In the genomic region with DNA sequence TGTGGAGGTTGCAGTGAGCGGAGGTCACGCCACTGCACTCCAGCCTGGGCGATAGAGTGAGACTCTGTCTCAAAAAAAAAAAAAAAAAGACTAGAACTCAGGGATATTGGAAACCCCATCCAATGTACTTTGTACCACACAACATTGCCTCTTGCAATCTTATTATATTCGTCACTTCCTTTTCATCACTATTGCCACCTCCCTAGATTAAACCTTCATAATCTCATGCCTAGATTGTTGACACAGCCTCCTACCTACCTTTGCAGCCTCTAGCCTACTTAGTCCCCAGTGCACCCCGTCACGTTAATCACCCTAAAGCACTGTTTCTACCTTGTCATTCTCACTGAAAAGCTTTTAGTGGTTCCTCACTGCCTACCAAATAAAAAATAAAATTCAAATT, we compare ENCODE assay signal across 1 cellular context.
TF ChIP-seq lines count a peak whose summit lies in the region.

No MANE protein-coding gene starts in this region.

TF ChIP-seq in WTC11, 78 proteins besides CTCF, POLR2A, EP300 and RAD21 (continued from another document):
- TF ChIP-seq, protein P1, sequence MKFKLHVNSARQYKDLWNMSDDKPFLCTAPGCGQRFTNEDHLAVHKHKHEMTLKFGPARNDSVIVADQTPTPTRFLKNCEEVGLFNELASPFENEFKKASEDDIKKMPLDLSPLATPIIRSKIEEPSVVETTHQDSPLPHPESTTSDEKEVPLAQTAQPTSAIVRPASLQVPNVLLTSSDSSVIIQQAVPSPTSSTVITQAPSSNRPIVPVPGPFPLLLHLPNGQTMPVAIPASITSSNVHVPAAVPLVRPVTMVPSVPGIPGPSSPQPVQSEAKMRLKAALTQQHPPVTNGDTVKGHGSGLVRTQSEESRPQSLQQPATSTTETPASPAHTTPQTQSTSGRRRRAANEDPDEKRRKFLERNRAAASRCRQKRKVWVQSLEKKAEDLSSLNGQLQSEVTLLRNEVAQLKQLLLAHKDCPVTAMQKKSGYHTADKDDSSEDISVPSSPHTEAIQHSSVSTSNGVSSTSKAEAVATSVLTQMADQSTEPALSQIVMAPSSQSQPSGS (CRISPR knock-in tag; IDR thresholded peaks at IDR 0.05; ENCODE audit: borderline replicate concordance, low read depth): no peak
- TF ChIP-seq, protein P2, sequence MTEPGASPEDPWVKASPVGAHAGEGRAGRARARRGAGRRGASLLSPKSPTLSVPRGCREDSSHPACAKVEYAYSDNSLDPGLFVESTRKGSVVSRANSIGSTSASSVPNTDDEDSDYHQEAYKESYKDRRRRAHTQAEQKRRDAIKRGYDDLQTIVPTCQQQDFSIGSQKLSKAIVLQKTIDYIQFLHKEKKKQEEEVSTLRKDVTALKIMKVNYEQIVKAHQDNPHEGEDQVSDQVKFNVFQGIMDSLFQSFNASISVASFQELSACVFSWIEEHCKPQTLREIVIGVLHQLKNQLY (CRISPR knock-in tag; IDR thresholded peaks at IDR 0.05): no peak
- TF ChIP-seq, protein P3, sequence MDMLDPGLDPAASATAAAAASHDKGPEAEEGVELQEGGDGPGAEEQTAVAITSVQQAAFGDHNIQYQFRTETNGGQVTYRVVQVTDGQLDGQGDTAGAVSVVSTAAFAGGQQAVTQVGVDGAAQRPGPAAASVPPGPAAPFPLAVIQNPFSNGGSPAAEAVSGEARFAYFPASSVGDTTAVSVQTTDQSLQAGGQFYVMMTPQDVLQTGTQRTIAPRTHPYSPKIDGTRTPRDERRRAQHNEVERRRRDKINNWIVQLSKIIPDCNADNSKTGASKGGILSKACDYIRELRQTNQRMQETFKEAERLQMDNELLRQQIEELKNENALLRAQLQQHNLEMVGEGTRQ (CRISPR knock-in tag; IDR thresholded peaks at IDR 0.05): no peak
- TF ChIP-seq ZBTB21 (CRISPR knock-in tag; IDR thresholded peaks at IDR 0.05; ENCODE audit: borderline replicate concordance) (no peak), FOXK1 (CRISPR knock-in tag; IDR thresholded peaks at IDR 0.05) (no peak), OVOL2 (CRISPR knock-in tag; IDR thresholded peaks at IDR 0.05; ENCODE audit: borderline replicate concordance) (no peak), GRHL2 (CRISPR knock-in tag; IDR thresholded peaks at IDR 0.05; ENCODE audit: insufficient replicate concordance, severe bottlenecking) (no peak), IRF2 (CRISPR knock-in tag; IDR thresholded peaks at IDR 0.05; ENCODE audit: borderline replicate concordance, low read depth) (no peak), NFATC4 (CRISPR knock-in tag; IDR thresholded peaks at IDR 0.05) (no peak), KAT7 (CRISPR knock-in tag; IDR thresholded peaks at IDR 0.05; ENCODE audit: borderline replicate concordance) (no peak), TCF7 (CRISPR knock-in tag; IDR thresholded peaks at IDR 0.05; ENCODE audit: low read depth) (no peak), ZNF219 (CRISPR knock-in tag; IDR thresholded peaks at IDR 0.05; ENCODE audit: borderline replicate concordance) (no peak), ATF1 (CRISPR knock-in tag; IDR thresholded peaks at IDR 0.05) (no peak)
- TF ChIP-seq, protein P4, sequence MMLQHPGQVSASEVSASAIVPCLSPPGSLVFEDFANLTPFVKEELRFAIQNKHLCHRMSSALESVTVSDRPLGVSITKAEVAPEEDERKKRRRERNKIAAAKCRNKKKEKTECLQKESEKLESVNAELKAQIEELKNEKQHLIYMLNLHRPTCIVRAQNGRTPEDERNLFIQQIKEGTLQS (CRISPR knock-in tag; conservative IDR thresholded peaks at IDR 0.05): no peak
- TF ChIP-seq, protein P5, sequence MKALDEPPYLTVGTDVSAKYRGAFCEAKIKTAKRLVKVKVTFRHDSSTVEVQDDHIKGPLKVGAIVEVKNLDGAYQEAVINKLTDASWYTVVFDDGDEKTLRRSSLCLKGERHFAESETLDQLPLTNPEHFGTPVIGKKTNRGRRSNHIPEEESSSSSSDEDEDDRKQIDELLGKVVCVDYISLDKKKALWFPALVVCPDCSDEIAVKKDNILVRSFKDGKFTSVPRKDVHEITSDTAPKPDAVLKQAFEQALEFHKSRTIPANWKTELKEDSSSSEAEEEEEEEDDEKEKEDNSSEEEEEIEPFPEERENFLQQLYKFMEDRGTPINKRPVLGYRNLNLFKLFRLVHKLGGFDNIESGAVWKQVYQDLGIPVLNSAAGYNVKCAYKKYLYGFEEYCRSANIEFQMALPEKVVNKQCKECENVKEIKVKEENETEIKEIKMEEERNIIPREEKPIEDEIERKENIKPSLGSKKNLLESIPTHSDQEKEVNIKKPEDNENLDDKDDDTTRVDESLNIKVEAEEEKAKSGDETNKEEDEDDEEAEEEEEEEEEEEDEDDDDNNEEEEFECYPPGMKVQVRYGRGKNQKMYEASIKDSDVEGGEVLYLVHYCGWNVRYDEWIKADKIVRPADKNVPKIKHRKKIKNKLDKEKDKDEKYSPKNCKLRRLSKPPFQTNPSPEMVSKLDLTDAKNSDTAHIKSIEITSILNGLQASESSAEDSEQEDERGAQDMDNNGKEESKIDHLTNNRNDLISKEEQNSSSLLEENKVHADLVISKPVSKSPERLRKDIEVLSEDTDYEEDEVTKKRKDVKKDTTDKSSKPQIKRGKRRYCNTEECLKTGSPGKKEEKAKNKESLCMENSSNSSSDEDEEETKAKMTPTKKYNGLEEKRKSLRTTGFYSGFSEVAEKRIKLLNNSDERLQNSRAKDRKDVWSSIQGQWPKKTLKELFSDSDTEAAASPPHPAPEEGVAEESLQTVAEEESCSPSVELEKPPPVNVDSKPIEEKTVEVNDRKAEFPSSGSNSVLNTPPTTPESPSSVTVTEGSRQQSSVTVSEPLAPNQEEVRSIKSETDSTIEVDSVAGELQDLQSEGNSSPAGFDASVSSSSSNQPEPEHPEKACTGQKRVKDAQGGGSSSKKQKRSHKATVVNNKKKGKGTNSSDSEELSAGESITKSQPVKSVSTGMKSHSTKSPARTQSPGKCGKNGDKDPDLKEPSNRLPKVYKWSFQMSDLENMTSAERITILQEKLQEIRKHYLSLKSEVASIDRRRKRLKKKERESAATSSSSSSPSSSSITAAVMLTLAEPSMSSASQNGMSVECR (CRISPR knock-in tag; IDR thresholded peaks at IDR 0.05; ENCODE audit: borderline replicate concordance): no peak
